Comparison of ENCODE assay signal across 8 cellular contexts in the genomic region with DNA sequence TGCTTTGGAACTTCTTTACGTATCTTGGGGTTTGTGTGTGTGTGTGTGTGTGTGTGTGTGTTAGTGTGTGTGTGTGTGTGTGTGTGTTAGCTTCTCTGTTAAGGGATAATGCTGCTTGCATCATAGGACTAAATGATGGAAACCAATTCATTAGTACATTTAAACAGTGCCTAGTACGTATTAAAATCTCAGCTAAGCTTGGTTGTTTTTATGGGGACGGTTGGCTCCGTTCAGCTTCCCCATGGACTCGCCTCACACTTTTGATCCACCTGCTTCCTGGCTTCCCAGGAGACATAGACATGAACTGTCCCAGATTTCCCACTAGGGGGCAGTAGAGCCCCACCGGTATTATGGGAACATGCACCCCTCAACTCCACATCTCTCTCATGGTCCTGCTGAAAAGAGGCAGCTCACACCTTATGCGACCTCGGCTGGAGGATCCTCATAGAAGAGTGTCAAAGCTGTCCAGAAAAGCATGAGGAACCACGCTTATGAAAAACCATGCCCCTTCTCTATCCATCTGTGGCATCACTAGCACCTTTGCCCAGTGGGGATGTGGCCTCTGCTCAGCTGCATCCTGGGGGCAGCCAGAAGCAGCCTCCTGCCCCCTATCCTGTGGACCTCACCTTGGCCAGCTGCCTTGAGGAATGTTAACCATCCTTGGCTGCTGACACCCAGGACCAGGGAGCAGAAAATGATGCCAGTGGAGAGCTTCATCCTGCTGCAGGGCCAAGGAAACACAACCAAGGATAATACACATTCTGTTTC. TPM values are rescaled to one million over a fixed set of nuclear protein-coding genes. Genes with fewer than 3 reads are reported as not detected.
DNase-seq lines count a peak whose midpoint lies in the region; ATAC-seq, FAIRE-seq and TF ChIP-seq lines count a peak whose summit lies in the region.

No MANE protein-coding gene starts in this region.

- no peak for FAIRE-seq in RCC 7860 (lab: Jason Lieb, UNC)

- H3K27ac Mint-ChIP-seq in activated T-cell treated with anti-CD3 and anti-CD28 coated beads, Interleukin-2, amount 50 U/mL, for 72 hours = no peak overlapping the region

- H3K9me3 Mint-ChIP-seq in activated T-cell treated with anti-CD3 and anti-CD28 coated beads, Interleukin-2, amount 50 U/mL, for 72 hours = no peaks in the 10 kb centered on the region

- 0 to 4% methylated on average over 9 of the region's 9 CpGs for WGBS in tibial nerve, 2 donors

- no peaks in the 10 kb centered on the region for H3K4me1 ChIP-seq in tibial nerve

- TF ChIP-seq EP300 in tibial nerve (IDR thresholded peaks at IDR 0.05) = no peak

- no peak overlapping the region for H3K4me3 ChIP-seq in tibial nerve

- no peaks in the 10 kb centered on the region for H3K36me3 Mint-ChIP-seq in activated T-cell treated with anti-CD3 and anti-CD28 coated beads, Interleukin-2, amount 50 U/mL, for 72 hours (ENCODE audit: insufficient read depth in 2 of 2)

- TF ChIP-seq CTCF in omental fat pad (IDR thresholded peaks at IDR 0.05) (peak in 1 of 3 donors; percentile 39), tibial nerve (IDR thresholded peaks at IDR 0.05) (peak; percentile 79 to 87 (median 80))

- ATAC-seq in GM21528 (IDR thresholded peaks at IDR 0.05; ENCODE audit: low FRiP score, unreplicated experiment) (peak; percentile 75), omental fat pad (ENCODE audit: low FRiP score) (peak; percentile 50)
- ATAC-seq in activated T-cell treated with anti-CD3 and anti-CD28 coated beads, Interleukin-2, amount 50 U/mL, for 72 hours (replicated peaks in 1 of 2) = peak; percentile 90 to 91

- no peak for TF ChIP-seq POLR2A in tibial nerve (IDR thresholded peaks at IDR 0.05)

- no peaks in the 10 kb centered on the region for H3K4me1 Mint-ChIP-seq in activated T-cell treated with anti-CD3 and anti-CD28 coated beads, Interleukin-2, amount 50 U/mL, for 72 hours (ENCODE audit: low read depth)

- H3K4me3 Mint-ChIP-seq in activated T-cell treated with anti-CD3 and anti-CD28 coated beads, Interleukin-2, amount 50 U/mL, for 72 hours = no peak overlapping the region

- no peaks in the 10 kb centered on the region for H3K36me3 ChIP-seq in tibial nerve

- H3K27me3 ChIP-seq in tibial nerve = peaks cover 0 to 10% of the 10 kb centered on the region in 2 donors

- no peaks in the 10 kb centered on the region for H3K9me3 ChIP-seq in tibial nerve

- peaks cover 32% of the 10 kb centered on the region for H3K27me3 Mint-ChIP-seq in activated T-cell treated with anti-CD3 and anti-CD28 coated beads, Interleukin-2, amount 50 U/mL, for 72 hours (ENCODE audit: low read depth)

- DNase-seq in DMS53 (lab: John Stamatoyannopoulos, UW) (peak; percentile 89), Kasumi-1 (lab: John Stamatoyannopoulos, UW) (peak; percentile 68 to 72), RCC 7860 (ENCODE audit: low spot score) (peak; percentile 24), fibroblast of the conjunctiva (ENCODE audit: low read depth) (peak; percentile 24), omental fat pad (ENCODE audit: low spot score) (no peak), tibial nerve (ENCODE audit: low spot score in 2 of 2) (peak; percentile 21 to 48)
- DNase-seq in activated T-cell treated with anti-CD3 and anti-CD28 coated beads, Interleukin-2, amount 50 U/mL, for 72 hours = peak; percentile 61 to 75

- no peak overlapping the region for H3K27ac ChIP-seq in tibial nerve

RNA-seq across cellular contexts. Expression of a gene that starts 9.7 kb away (rescaled TPM):
- 10 to 100 TPM; 29.3 to 39.3 TPM for total RNA-seq in activated T-cell treated with anti-CD3 and anti-CD28 coated beads, Interleukin-2, amount 50 U/mL, for 72 hours
- total RNA-seq in omental fat pad (10 to 100 TPM in 2 of 4 donors, 1 to 10 TPM in 2; 6.6 to 13.2 (median 9.8) TPM), tibial nerve (10 to 100 TPM; 14.6 to 27.3 (median 19.2) TPM)

RNA-seq across cellular contexts. Expression of a gene that starts 16.8 kb away (rescaled TPM):
- total RNA-seq in activated T-cell treated with anti-CD3 and anti-CD28 coated beads, Interleukin-2, amount 50 U/mL, for 72 hours = not detected
- total RNA-seq in omental fat pad (not detected), tibial nerve (not detected)

RNA-seq across cellular contexts. Expression of a gene that starts 57.1 kb away (rescaled TPM):
- total RNA-seq in activated T-cell treated with anti-CD3 and anti-CD28 coated beads, Interleukin-2, amount 50 U/mL, for 72 hours = not detected
- not detected for total RNA-seq in omental fat pad
- total RNA-seq in tibial nerve = not detected
